In the genomic region with DNA sequence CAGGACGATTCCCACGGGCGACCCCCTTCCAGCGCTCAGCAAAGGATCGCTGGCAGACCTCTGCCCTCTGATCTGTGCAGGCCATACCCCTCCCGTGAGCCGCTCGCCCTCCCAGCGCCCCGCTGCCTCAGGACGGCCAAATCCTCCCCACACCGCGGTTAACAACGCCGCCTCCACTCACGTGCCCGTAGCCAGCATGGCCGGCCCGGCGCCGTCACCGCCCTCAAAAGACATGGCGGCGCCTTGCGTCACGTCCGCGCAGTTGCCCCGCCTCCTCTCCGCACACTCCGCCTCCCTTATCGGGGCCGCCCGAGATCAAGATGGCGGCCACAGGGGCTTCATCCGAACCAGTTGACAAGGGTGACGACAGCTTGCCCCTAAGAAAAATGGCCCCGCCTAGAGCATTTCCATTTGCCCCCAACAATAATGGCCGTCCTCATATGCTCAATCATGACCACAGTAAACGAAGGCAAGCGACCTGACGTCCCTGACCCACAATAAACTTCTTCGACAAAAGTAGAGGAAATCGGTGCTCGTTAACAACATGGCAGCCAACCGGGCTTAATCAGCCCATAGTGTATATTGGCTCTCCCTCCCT, we compare ENCODE assay signal across 8 cellular contexts.
DNase-seq lines count a peak whose midpoint lies in the region; ATAC-seq and TF ChIP-seq lines count a peak whose summit lies in the region.

No MANE protein-coding gene starts in this region.

- H3K27ac ChIP-seq in WERI-Rb-1 (peak overlapping the region; percentile 96), caudate nucleus (ENCODE audit: low read depth, low read length) (peak overlapping the region; percentile 100)

- no peaks in the 10 kb centered on the region for H3K9me3 ChIP-seq in WERI-Rb-1 (ENCODE audit: severe bottlenecking)

- peak; percentile 95 for DNase-seq in ACHN
- DNase-seq in NCI-H2196 treated with DMSO at 0.1 percent for 48 hours (lab: John Stamatoyannopoulos, UW; ENCODE audit: unreplicated experiment): peak; percentile 95
- peak; percentile 98 for DNase-seq in WERI-Rb-1
- DNase-seq in caudate nucleus (lab: John Stamatoyannopoulos, UW): peak in 60 of 61 donors; percentile 91 to 100 (median 98)
- DNase-seq in iris pigment epithelial cell (ENCODE audit: low read depth): peak; percentile 99
- peak; percentile 96 for DNase-seq in stimulated activated CD4-positive, alpha-beta T cell treated with anti-CD3 and anti-CD28 coated beads, Interleukin-12 subunit alpha, Interleukin-12 subunit beta, amount 100 ng/mL, for 4 hours

- no peak for TF ChIP-seq CTCF in WERI-Rb-1 (IDR thresholded peaks at IDR 0.05; ENCODE audit: low read depth, low read length)

- in situ Hi-C loops in ACHN (cut with HindIII; ENCODE audit: low pct_ligation_motif_present, low pct_unique_long_range_greater_than_20kb, low sequenced_read_pairs): no loop called here

- H3K4me3 ChIP-seq in WERI-Rb-1 (ENCODE audit: low read depth, low read length): peak overlapping the region; percentile 78

- no peaks in the 10 kb centered on the region for H3K27me3 ChIP-seq in WERI-Rb-1 (ENCODE audit: insufficient read depth, low read depth, severe bottlenecking)

- ATAC-seq in GM18873 (IDR thresholded peaks at IDR 0.05; ENCODE audit: low FRiP score, unreplicated experiment) (peak; percentile 35), HG03108 (IDR thresholded peaks at IDR 0.05; ENCODE audit: unreplicated experiment) (peak; percentile 38)

- H3K36me3 ChIP-seq in WERI-Rb-1: peaks cover 23% of the 10 kb centered on the region

Comparison
In these comparisons a context has a peak if more than half of its experiments do, and no peak if none do; other contexts are left out.
1. Peak in every context shown above with its lines: DNase-seq, ATAC-seq, H3K4me3 ChIP-seq and H3K27ac ChIP-seq.